In genomic region chr16:80968386-80969113, GRCh38 we compare ENCODE assay signal across 14 cellular contexts. TPM values are rescaled to one million over a fixed set of nuclear protein-coding genes. Genes with fewer than 3 reads are reported as not detected.
DNase-seq lines count a peak whose midpoint lies in the region; ATAC-seq, FAIRE-seq and TF ChIP-seq lines count a peak whose summit lies in the region.
"Had no signal": no experiment of that assay in that cellular context is flagged by ENCODE, and none has a peak within 500 bp of the region (broad histone marks: within the 10 kb centered on the region; RNA-seq: fewer than 3 reads in every experiment).

No MANE protein-coding gene starts in this region.

- 79 to 92% (median 91%) methylated on average over 4 of the region's 4 CpGs for WGBS in ovary, 3 donors

- H3K4me1 ChIP-seq in ACC112 (ENCODE audit: control insufficient read depth, insufficient read depth, low read length, unreplicated experiment) = no peaks in the 10 kb centered on the region
- H3K4me1 ChIP-seq in ovary (ENCODE audit: insufficient read depth) = no peaks in the 10 kb centered on the region

- H3K36me3 ChIP-seq in ACC112 (ENCODE audit: insufficient read depth, low read length) (no peaks in the 10 kb centered on the region), ovary (no peaks in the 10 kb centered on the region)

- H2AFZ ChIP-seq in ACC112 (ENCODE audit: low read length, unreplicated experiment) = no peak overlapping the region

- no peak for TF ChIP-seq CTCF in WTC11 (IDR thresholded peaks at IDR 0.05)
- no peak for TF ChIP-seq CTCF in ovary (IDR thresholded peaks at IDR 0.05)

- TF ChIP-seq EP300 in ovary (IDR thresholded peaks at IDR 0.05) = no peak

- no peak overlapping the region for H3K27ac Mint-ChIP-seq in WTC11
- H3K27ac Mint-ChIP-seq: activated naive CD4-positive, alpha-beta T cell treated with anti-CD3 and anti-CD28 coated beads, Interleukin-2, amount 10 ng/mL, durations not matched to agents 7 days and 5 days had no signal

- H3K27me3 ChIP-seq in ACC112 (ENCODE audit: insufficient read depth, low read length) (no peaks in the 10 kb centered on the region), ovary (no peaks in the 10 kb centered on the region)

- no peak for ATAC-seq in Right ventricle myocardium superior (ENCODE audit: poor library complexity)
- ATAC-seq in GM21576 (IDR thresholded peaks at IDR 0.05; ENCODE audit: unreplicated experiment) = no peak
- no peak; the same call in 1 of the 2 replicates for ATAC-seq in WTC11

- no peak for TF ChIP-seq POLR2A in ovary (IDR thresholded peaks at IDR 0.05)

- intact Hi-C loops in Right ventricle myocardium superior (cut with DNase I) = no loop called here
- intact Hi-C loops in ovary (cut with DNase I) = no loop called here

- FAIRE-seq in HTR-8/SVneo (lab: Jason Lieb, UNC) = peak; percentile 40

- H3K4me3 Mint-ChIP-seq in WTC11 = no peak overlapping the region
- H3K4me3 Mint-ChIP-seq: activated naive CD4-positive, alpha-beta T cell treated with anti-CD3 and anti-CD28 coated beads, Interleukin-2, amount 10 ng/mL, durations not matched to agents 7 days and 5 days had no signal

- in situ Hi-C loops in T47D (cut with HindIII; ENCODE audit: low pct_unique_long_range_greater_than_20kb, low sequenced_read_pairs) = no loop called here

- no peaks in the 10 kb centered on the region for H3K27me3 Mint-ChIP-seq in WTC11 (ENCODE audit: low read depth)
- H3K27me3 Mint-ChIP-seq: activated naive CD4-positive, alpha-beta T cell treated with anti-CD3 and anti-CD28 coated beads, Interleukin-2, amount 10 ng/mL, durations not matched to agents 7 days and 5 days had no signal

- H3K4me3 ChIP-seq in ACC112 (ENCODE audit: low read depth, low read length) (no peak overlapping the region), ovary (no peak overlapping the region)

- no peaks in the 10 kb centered on the region for H3K4me1 Mint-ChIP-seq in WTC11
- H3K4me1 Mint-ChIP-seq: activated naive CD4-positive, alpha-beta T cell treated with anti-CD3 and anti-CD28 coated beads, Interleukin-2, amount 10 ng/mL, durations not matched to agents 7 days and 5 days had no signal

- H3K79me2 ChIP-seq in ACC112 (ENCODE audit: control insufficient read depth, insufficient read depth, low read length, unreplicated experiment) = no peaks in the 10 kb centered on the region

- peaks cover 3% of the 10 kb centered on the region; the same call in 1 of the 2 replicates for H3K36me3 Mint-ChIP-seq in WTC11

- H3K27ac ChIP-seq in ACC112 (ENCODE audit: low read depth, low read length) = peak overlapping the region; percentile 35; the same call in 1 of the 2 replicates
- H3K27ac ChIP-seq in ovary = no peak overlapping the region

- no peaks in the 10 kb centered on the region for H3K9me3 Mint-ChIP-seq in WTC11
- H3K9me3 Mint-ChIP-seq: activated naive CD4-positive, alpha-beta T cell treated with anti-CD3 and anti-CD28 coated beads, Interleukin-2, amount 10 ng/mL, durations not matched to agents 7 days and 5 days had no signal

- POLR2A ChIA-PET in WTC11 (lab: Charles Lee) = no interaction called here

- DNase-seq in HTR-8/SVneo (ENCODE audit: insufficient read length, low spot score) = no peak
- peak; percentile 41 to 83 for DNase-seq in T47D (ENCODE audit: low read depth in 1 of 2, low spot score in 1 of 2)
- peak; percentile 92 for DNase-seq in kidney tubule cell (ENCODE audit: low spot score)
- DNase-seq in Right ventricle myocardium superior = no peak
- no peak for DNase-seq in WTC11 (ENCODE audit: low spot score)
- no peak for DNase-seq in ovary
- DNase-seq: activated naive CD4-positive, alpha-beta T cell treated with anti-CD3 and anti-CD28 coated beads, Interleukin-2, amount 10 ng/mL, durations not matched to agents 7 days and 5 days; DMS79 treated with DMSO at 0.1 percent for 48 hours; mesendoderm; NCI-H2171; NK-92 treated with Interleukin-12 subunit alpha and Interleukin-12 subunit beta, amount 100 ng/mL, for 24 hours; nucleus accumbens had no signal

- CTCF ChIA-PET in WTC11 (lab: Charles Lee) = interaction anchor here (1.4 kb wide), 1 partner anchor 19 kb away, joined by 4 read pairs; no protein-coding TSS in a partner anchor

- no peaks in the 10 kb centered on the region for H3K9me3 ChIP-seq in ovary

TF ChIP-seq in WTC11, 78 proteins besides CTCF, POLR2A, EP300 and RAD21:
- TF ChIP-seq PRRX2 (CRISPR knock-in tag; IDR thresholded peaks at IDR 0.05) (no peak), E2F5 (CRISPR knock-in tag; IDR thresholded peaks at IDR 0.05) (no peak)
- TF ChIP-seq, protein P1, sequence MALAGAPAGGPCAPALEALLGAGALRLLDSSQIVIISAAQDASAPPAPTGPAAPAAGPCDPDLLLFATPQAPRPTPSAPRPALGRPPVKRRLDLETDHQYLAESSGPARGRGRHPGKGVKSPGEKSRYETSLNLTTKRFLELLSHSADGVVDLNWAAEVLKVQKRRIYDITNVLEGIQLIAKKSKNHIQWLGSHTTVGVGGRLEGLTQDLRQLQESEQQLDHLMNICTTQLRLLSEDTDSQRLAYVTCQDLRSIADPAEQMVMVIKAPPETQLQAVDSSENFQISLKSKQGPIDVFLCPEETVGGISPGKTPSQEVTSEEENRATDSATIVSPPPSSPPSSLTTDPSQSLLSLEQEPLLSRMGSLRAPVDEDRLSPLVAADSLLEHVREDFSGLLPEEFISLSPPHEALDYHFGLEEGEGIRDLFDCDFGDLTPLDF (CRISPR knock-in tag; IDR thresholded peaks at IDR 0.05) = no peak

RNA-seq across cellular contexts. Expression of gene CMC2, which starts 38.1 kb away (rescaled TPM):
- 133 TPM for total RNA-seq in Right ventricle myocardium superior
- total RNA-seq in WTC11 (2021) = 76.6 to 79.3 TPM (median 78.9 TPM) in 3 replicates
- total RNA-seq in ovary = 10 to 100 TPM; 19.1 to 41.1 (median 25.9) TPM
- polyA plus RNA-seq in ovary = 10 to 100 TPM; 24.3 to 39.6 TPM

RNA-seq across cellular contexts. Expression of gene CENPN, which starts 38.5 kb away (rescaled TPM):
- total RNA-seq in Right ventricle myocardium superior (8.7 TPM), WTC11 (2021) (47.4 to 49.7 TPM (median 48.5 TPM) in 3 replicates), ovary (1 to 10 TPM; 1.4 to 4.0 (median 2.8) TPM)
- polyA plus RNA-seq in ovary = 1 to 10 TPM; 2.0 to 8.2 TPM

Comparison
In these comparisons a context has a peak if more than half of its experiments do, and no peak if none do; other contexts are left out.
1. DNase-seq: peak in T47D (2 of 2) and kidney tubule cell (single experiment); none in HTR-8/SVneo (single experiment), Right ventricle myocardium superior (single experiment), WTC11 (single experiment) and ovary (0 of 5).